In genomic region chr16:56615353-56615752, GRCh38 we compare ENCODE assay signal across 23 cellular contexts. TPM values are rescaled to one million over a fixed set of nuclear protein-coding genes. Genes with fewer than 3 reads are reported as not detected.
A peak's percentile ranks its signal among the peaks of the same experiment; 100 is the strongest.
DNase-seq lines count a peak whose midpoint lies in the region; ATAC-seq, FAIRE-seq and TF ChIP-seq lines count a peak whose summit lies in the region.
"Had no signal": no experiment of that assay in that cellular context is flagged by ENCODE, and none has a peak within 500 bp of the region (broad histone marks: within the 10 kb centered on the region; RNA-seq: fewer than 3 reads in every experiment).

No MANE protein-coding gene starts in this region.

- WGBS in A549 (ENCODE audit: missing lambda C conversion rate): 61% methylated on average over 3 of the region's 3 CpGs

- H3K27me3 Mint-ChIP-seq in activated T-helper 17 cell treated with anti-CD3 and anti-CD28 coated beads, Interleukin-2, amount 50 U/mL, for 72 hours: no peaks in the 10 kb centered on the region
- H3K27me3 Mint-ChIP-seq in activated CD8-positive, alpha-beta memory T cell treated with anti-CD3 and anti-CD28 coated beads, Interleukin-2, amount 10 ng/mL, durations not matched to agents 7 days and 5 days: peaks cover 23% of the 10 kb centered on the region
- H3K27me3 Mint-ChIP-seq: activated naive CD8-positive, alpha-beta T cell had no signal

- H3K9me3 Mint-ChIP-seq in activated T-helper 17 cell treated with anti-CD3 and anti-CD28 coated beads, Interleukin-2, amount 50 U/mL, for 72 hours: no peaks in the 10 kb centered on the region
- H3K9me3 Mint-ChIP-seq in activated CD8-positive, alpha-beta memory T cell treated with anti-CD3 and anti-CD28 coated beads, Interleukin-2, amount 10 ng/mL, durations not matched to agents 7 days and 5 days (ENCODE audit: low read depth): no peaks in the 10 kb centered on the region
- H3K9me3 Mint-ChIP-seq: activated CD4-positive, alpha-beta memory T cell treated with anti-CD3 and anti-CD28 coated beads for 36 hours; CD4-positive, alpha-beta T cell; stimulated activated effector memory CD8-positive, alpha-beta T cell treated with anti-CD3 and anti-CD28 coated beads, Interleukin-12 subunit alpha, Interleukin-12 subunit beta, amount 100 ng/mL, for 72 hours; T-helper 1 cell treated with Interleukin-12 subunit alpha and Interleukin-12 subunit beta and Interleukin-4 antibody, amounts not matched to agents 30 μg/mL and 1 μg/mL, for 36 hours had no signal

- no peak for TF ChIP-seq POLR2A in A549 (IDR thresholded peaks at IDR 0.05; ENCODE audit: low read length)

- no peak for TF ChIP-seq RAD21 in A549 (conservative IDR thresholded peaks at IDR 0.05 in 1 of 2, IDR thresholded peaks at IDR 0.05 in 1 of 2)

- peaks cover 6% of the 10 kb centered on the region for H3K36me3 Mint-ChIP-seq in activated T-helper 17 cell treated with anti-CD3 and anti-CD28 coated beads, Interleukin-2, amount 50 U/mL, for 72 hours (ENCODE audit: low read depth)
- H3K36me3 Mint-ChIP-seq in activated CD8-positive, alpha-beta memory T cell treated with anti-CD3 and anti-CD28 coated beads, Interleukin-2, amount 10 ng/mL, durations not matched to agents 7 days and 5 days: no peaks in the 10 kb centered on the region
- H3K36me3 Mint-ChIP-seq: activated CD4-positive, alpha-beta memory T cell treated with anti-CD3 and anti-CD28 coated beads for 36 hours; activated naive CD8-positive, alpha-beta T cell; stimulated activated effector memory CD8-positive, alpha-beta T cell treated with anti-CD3 and anti-CD28 coated beads, Interleukin-12 subunit alpha, Interleukin-12 subunit beta, amount 100 ng/mL, for 72 hours had no signal

- H3K4me3 ChIP-seq in A549 (no peak overlapping the region), fibroblast of pulmonary artery (replicated peaks; ENCODE audit: low read depth, low read length) (no peak overlapping the region)
- H3K4me3 ChIP-seq: body of pancreas had no signal

- CTCF ChIA-PET in A549 (lab: Yijun Ruan, JAX): interaction anchor here (4.6 to 19.7 kb wide), 2 partner anchors 9 to 30 kb away, joined by 14 to 340 read pairs; partner anchors contain the start of genes MT1A, MT1B and MT1F
- CTCF ChIA-PET in activated CD8-positive, alpha-beta memory T cell treated with anti-CD3 and anti-CD28 coated beads, Interleukin-2, amount 10 ng/mL, durations not matched to agents 7 days and 5 days (lab: Charles Lee): interaction anchor here (0.9 to 1.0 kb wide), 2 partner anchors 15 to 831 kb away, joined by 3 read pairs; no protein-coding TSS in a partner anchor

- no peak for TF ChIP-seq EP300 in A549 (IDR thresholded peaks at IDR 0.05)

- TF ChIP-seq CTCF in A549 (IDR thresholded peaks at IDR 0.05) (no peak), fibroblast of pulmonary artery (IDR thresholded peaks at IDR 0.05; ENCODE audit: low read length, missing control alignments) (no peak), GM13976 (IDR thresholded peaks at IDR 0.05; ENCODE audit: borderline replicate concordance, control extremely low read depth, extremely low read depth, insufficient read depth, missing control alignments) (no peak), D721Med (IDR thresholded peaks at IDR 0.05; ENCODE audit: insufficient read depth, missing control alignments) (no peak)

- H3K4me1 Mint-ChIP-seq in activated T-helper 17 cell treated with anti-CD3 and anti-CD28 coated beads, Interleukin-2, amount 50 U/mL, for 72 hours: peaks cover 39% of the 10 kb centered on the region
- peaks cover 59% of the 10 kb centered on the region for H3K4me1 Mint-ChIP-seq in activated CD8-positive, alpha-beta memory T cell treated with anti-CD3 and anti-CD28 coated beads, Interleukin-2, amount 10 ng/mL, durations not matched to agents 7 days and 5 days

- H3K27ac Mint-ChIP-seq in activated T-helper 17 cell treated with anti-CD3 and anti-CD28 coated beads, Interleukin-2, amount 50 U/mL, for 72 hours: peak overlapping the region; percentile 96
- H3K27ac Mint-ChIP-seq in activated CD8-positive, alpha-beta memory T cell treated with anti-CD3 and anti-CD28 coated beads, Interleukin-2, amount 10 ng/mL, durations not matched to agents 7 days and 5 days: no peak overlapping the region
- H3K27ac Mint-ChIP-seq: CD4-positive, alpha-beta T cell; stimulated activated effector memory CD8-positive, alpha-beta T cell treated with anti-CD3 and anti-CD28 coated beads, Interleukin-12 subunit alpha, Interleukin-12 subunit beta, amount 100 ng/mL, for 72 hours had no signal

- FAIRE-seq in A549 (lab: Jason Lieb, UNC) (no peak), D721Med (lab: Jason Lieb, UNC) (no peak)

- H3K4me1 ChIP-seq in A549: peaks cover 38% of the 10 kb centered on the region

- POLR2A ChIA-PET in A549 (lab: Yijun Ruan, JAX): interaction anchor here (1.4 kb wide), 1 partner anchor 9 kb away, joined by 4 read pairs; no protein-coding TSS in a partner anchor

- H3K9me3 ChIP-seq in A549: no peaks in the 10 kb centered on the region
- H3K9me3 ChIP-seq: body of pancreas had no signal

- no peak for ATAC-seq in A549
- no peak for ATAC-seq in activated T-helper 17 cell treated with anti-CD3 and anti-CD28 coated beads, Interleukin-2, amount 50 U/mL, for 72 hours (replicated peaks)
- no peak for ATAC-seq in activated CD8-positive, alpha-beta memory T cell treated with anti-CD3 and anti-CD28 coated beads, Interleukin-2, amount 10 ng/mL, durations not matched to agents 7 days and 5 days
- ATAC-seq: body of pancreas had no signal

- no peak for DNase-seq in A549 (ENCODE audit: low read depth in 1 of 2, low spot score in 1 of 2)
- DNase-seq in HT1080 (ENCODE audit: low read depth): peak; percentile 42
- DNase-seq in fibroblast of pulmonary artery (ENCODE audit: low read depth): peak; percentile 37
- DNase-seq in GM13976 (ENCODE audit: low spot score): no peak
- DNase-seq in DMS153 treated with DMSO at 0.1 percent for 48 hours (lab: John Stamatoyannopoulos, UW; ENCODE audit: unreplicated experiment): no peak
- DNase-seq in D721Med (ENCODE audit: insufficient read length, low spot score): no peak
- DNase-seq in activated CD8-positive, alpha-beta memory T cell treated with anti-CD3 and anti-CD28 coated beads, Interleukin-2, amount 10 ng/mL, durations not matched to agents 7 days and 5 days: no peak
- DNase-seq: body of pancreas; CD4-positive, alpha-beta T cell; cortex of kidney; DMS153; MV-4-11; NCI-H187 treated with DMSO at 0.1 percent for 48 hours; NCI-H510A; SHP77 had no signal

- H3K4me2 ChIP-seq in A549: peak overlapping the region; percentile 38

- H3K4me3 Mint-ChIP-seq in activated T-helper 17 cell treated with anti-CD3 and anti-CD28 coated beads, Interleukin-2, amount 50 U/mL, for 72 hours: peak overlapping the region; percentile 98
- H3K4me3 Mint-ChIP-seq in activated CD8-positive, alpha-beta memory T cell treated with anti-CD3 and anti-CD28 coated beads, Interleukin-2, amount 10 ng/mL, durations not matched to agents 7 days and 5 days: no peak overlapping the region
- H3K4me3 Mint-ChIP-seq: activated CD4-positive, alpha-beta memory T cell treated with anti-CD3 and anti-CD28 coated beads for 36 hours; CD4-positive, alpha-beta T cell; T-helper 1 cell treated with Interleukin-12 subunit alpha and Interleukin-12 subunit beta and Interleukin-4 antibody, amounts not matched to agents 30 μg/mL and 1 μg/mL, for 36 hours had no signal

- H3K27ac ChIP-seq in A549: peak overlapping the region; percentile 7 to 47; a peak in 4 of 6 replicates
- H3K27ac ChIP-seq: body of pancreas had no signal

- in situ Hi-C loops in GM13976 (cut with MboI; ENCODE audit: low sequenced_read_pairs, unreplicated experiment): no loop called here

RNA-seq across cellular contexts. Expression of gene MT2A, which starts 7.0 kb away (rescaled TPM):
- polyA plus RNA-seq in A549 (2011; rRNA removed): 39.1 and 69.4 TPM in 2 replicates
- polyA plus RNA-seq in A549 (2012; cell fraction: cytosol; rRNA removed): 156 and 189 TPM in 2 replicates
- 154 and 179 TPM in 2 replicates for polyA plus RNA-seq in A549 (2012; cell fraction: nucleus; rRNA removed)
- polyA plus RNA-seq in A549 (2017; fragmentation: RNase III; extraction: RNeasy Plus Mini Kit Qiagen cat#74134 plus additional on column Dnase treatment): 228 to 316 TPM (median 305 TPM) in 3 replicates
- 18.9 and 29.2 TPM in 2 replicates for polyA minus RNA-seq in A549 (2011; rRNA and poly(A)+ RNA removed)
- 881 and 1,822 TPM in 2 replicates for total RNA-seq in HT1080 (2014; rRNA removed; shearing (Covaris generic))
- 575 and 1,242 TPM in 2 replicates for polyA plus RNA-seq in HT1080 (2015; cell fraction: cytosol; rRNA removed)
- 327 and 398 TPM in 2 replicates for polyA plus RNA-seq in HT1080 (2015; cell fraction: nucleus; rRNA removed)
- total RNA-seq in activated T-helper 17 cell treated with anti-CD3 and anti-CD28 coated beads, Interleukin-2, amount 50 U/mL, for 72 hours: 100 to 1,000 TPM in 1 of 2 donors, 10 to 100 TPM in 1; 25.6 to 114 TPM
- 100 to 1,000 TPM; 121 to 125 TPM for total RNA-seq in activated CD8-positive, alpha-beta memory T cell treated with anti-CD3 and anti-CD28 coated beads, Interleukin-2, amount 10 ng/mL, durations not matched to agents 7 days and 5 days

RNA-seq across cellular contexts. Expression of gene MT1E, which starts 10.2 kb away (rescaled TPM):
- not detected in 2 replicates for polyA plus RNA-seq in A549 (2011; rRNA removed)
- polyA plus RNA-seq in A549 (2012; cell fraction: cytosol; rRNA removed): not detected in 2 replicates
- polyA plus RNA-seq in A549 (2012; cell fraction: nucleus; rRNA removed): not detected in 2 replicates
- polyA plus RNA-seq in A549 (2017; fragmentation: RNase III; extraction: RNeasy Plus Mini Kit Qiagen cat#74134 plus additional on column Dnase treatment): not detected in 3 replicates
- polyA minus RNA-seq in A549 (2011; rRNA and poly(A)+ RNA removed): not detected in 2 replicates
- 533 and 612 TPM in 2 replicates for total RNA-seq in HT1080 (2014; rRNA removed; shearing (Covaris generic))
- 140 and 217 TPM in 2 replicates for polyA plus RNA-seq in HT1080 (2015; cell fraction: cytosol; rRNA removed)
- polyA plus RNA-seq in HT1080 (2015; cell fraction: nucleus; rRNA removed): 61.9 and 63.0 TPM in 2 replicates
- under 1 TPM in 1 of 2 donors, not detected in 1; 0.53 TPM for total RNA-seq in activated T-helper 17 cell treated with anti-CD3 and anti-CD28 coated beads, Interleukin-2, amount 50 U/mL, for 72 hours
- 10 to 100 TPM; 41.2 to 54.1 TPM for total RNA-seq in activated CD8-positive, alpha-beta memory T cell treated with anti-CD3 and anti-CD28 coated beads, Interleukin-2, amount 10 ng/mL, durations not matched to agents 7 days and 5 days

RNA-seq across cellular contexts. Expression of gene MT1M, which starts 17.1 kb away (rescaled TPM):
- not detected in 2 replicates for polyA plus RNA-seq in A549 (2011; rRNA removed)
- not detected in 2 replicates for polyA plus RNA-seq in A549 (2012; cell fraction: cytosol; rRNA removed)
- polyA plus RNA-seq in A549 (2012; cell fraction: nucleus; rRNA removed): not detected in 2 replicates
- not detected in 3 replicates for polyA plus RNA-seq in A549 (2017; fragmentation: RNase III; extraction: RNeasy Plus Mini Kit Qiagen cat#74134 plus additional on column Dnase treatment)
- not detected in 2 replicates for polyA minus RNA-seq in A549 (2011; rRNA and poly(A)+ RNA removed)
- total RNA-seq in HT1080 (2014; rRNA removed; shearing (Covaris generic)): not detected in 2 replicates
- polyA plus RNA-seq in HT1080 (2015; cell fraction: cytosol; rRNA removed): not detected in 2 replicates
- not detected in 2 replicates for polyA plus RNA-seq in HT1080 (2015; cell fraction: nucleus; rRNA removed)
- not detected for total RNA-seq in activated T-helper 17 cell treated with anti-CD3 and anti-CD28 coated beads, Interleukin-2, amount 50 U/mL, for 72 hours
- total RNA-seq in activated CD8-positive, alpha-beta memory T cell treated with anti-CD3 and anti-CD28 coated beads, Interleukin-2, amount 10 ng/mL, durations not matched to agents 7 days and 5 days: not detected
- total RNA-seq: activated CD4-positive, alpha-beta memory T cell treated with anti-CD3 and anti-CD28 coated beads for 36 hours; CD4-positive, alpha-beta T cell; glomerular endothelial cell had no signal

RNA-seq across cellular contexts. Expression of gene MT1A, which starts 23.1 kb away (rescaled TPM):
- polyA plus RNA-seq in A549 (2011; rRNA removed): 5.3 and 8.0 TPM in 2 replicates
- polyA plus RNA-seq in A549 (2012; cell fraction: cytosol; rRNA removed): 41.6 and 45.1 TPM in 2 replicates
- 30.4 and 34.7 TPM in 2 replicates for polyA plus RNA-seq in A549 (2012; cell fraction: nucleus; rRNA removed)
- 12.8 to 16.9 TPM (median 14.1 TPM) in 3 replicates for polyA plus RNA-seq in A549 (2017; fragmentation: RNase III; extraction: RNeasy Plus Mini Kit Qiagen cat#74134 plus additional on column Dnase treatment)
- 6.5 and 11.2 TPM in 2 replicates for polyA minus RNA-seq in A549 (2011; rRNA and poly(A)+ RNA removed)
- not detected in 2 replicates for total RNA-seq in HT1080 (2014; rRNA removed; shearing (Covaris generic))
- polyA plus RNA-seq in HT1080 (2015; cell fraction: cytosol; rRNA removed): 0.50 TPM in 1 of 2 replicates, not detected in the other
- not detected in 2 replicates for polyA plus RNA-seq in HT1080 (2015; cell fraction: nucleus; rRNA removed)
- total RNA-seq in activated T-helper 17 cell treated with anti-CD3 and anti-CD28 coated beads, Interleukin-2, amount 50 U/mL, for 72 hours: 1 to 10 TPM; 1.5 to 6.5 TPM
- total RNA-seq in activated CD8-positive, alpha-beta memory T cell treated with anti-CD3 and anti-CD28 coated beads, Interleukin-2, amount 10 ng/mL, durations not matched to agents 7 days and 5 days: under 1 TPM in 1 of 2 experiments, not detected in 1; 0.91 TPM
- total RNA-seq: CD4-positive, alpha-beta T cell; glomerular endothelial cell; temporal lobe had no signal

RNA-seq across cellular contexts. Expression of gene MT3, which starts 26.0 kb away (rescaled TPM):
- polyA plus RNA-seq in A549 (2011; rRNA removed): 0.16 and 0.24 TPM in 2 replicates
- polyA plus RNA-seq in A549 (2012; cell fraction: cytosol; rRNA removed): 0.11 TPM in 1 of 2 replicates, not detected in the other
- polyA plus RNA-seq in A549 (2012; cell fraction: nucleus; rRNA removed): not detected in 2 replicates
- 0.21 TPM in 1 of 3 replicates, not detected in the others for polyA plus RNA-seq in A549 (2017; fragmentation: RNase III; extraction: RNeasy Plus Mini Kit Qiagen cat#74134 plus additional on column Dnase treatment)
- polyA minus RNA-seq in A549 (2011; rRNA and poly(A)+ RNA removed): not detected in 2 replicates
- not detected in 2 replicates for total RNA-seq in HT1080 (2014; rRNA removed; shearing (Covaris generic))
- not detected in 2 replicates for polyA plus RNA-seq in HT1080 (2015; cell fraction: cytosol; rRNA removed)
- not detected in 2 replicates for polyA plus RNA-seq in HT1080 (2015; cell fraction: nucleus; rRNA removed)
- total RNA-seq in activated T-helper 17 cell treated with anti-CD3 and anti-CD28 coated beads, Interleukin-2, amount 50 U/mL, for 72 hours: 10 to 100 TPM in 1 of 2 donors, 1 to 10 TPM in 1; 3.0 to 73.8 TPM
- 1 to 10 TPM in 1 of 2 experiments, not detected in 1; 3.6 TPM for total RNA-seq in activated CD8-positive, alpha-beta memory T cell treated with anti-CD3 and anti-CD28 coated beads, Interleukin-2, amount 10 ng/mL, durations not matched to agents 7 days and 5 days
- total RNA-seq: body of pancreas, glomerular endothelial cell, liver had no signal
- polyA plus RNA-seq: liver had no signal

Comparison
In these comparisons a context has a peak if more than half of its experiments do, and no peak if none do; other contexts are left out.
1. DNase-seq: peak in HT1080 (single experiment) and fibroblast of pulmonary artery (single experiment); none in A549 (0 of 2), GM13976 (single experiment), DMS153 treated with DMSO at 0.1 percent for 48 hours (single experiment), D721Med (single experiment) and activated CD8-positive, alpha-beta memory T cell treated with anti-CD3 and anti-CD28 coated beads, Interleukin-2, amount 10 ng/mL, durations not matched to agents 7 days and 5 days (single experiment).
2. RNA of gene MT1E, which starts 10.2 kb away (total RNA-seq): 533 to 612 TPM in HT1080 and 41.2 to 54.1 TPM in activated CD8-positive, alpha-beta memory T cell treated with anti-CD3 and anti-CD28 coated beads, Interleukin-2, amount 10 ng/mL, durations not matched to agents 7 days and 5 days; 0.53 TPM in activated T-helper 17 cell treated with anti-CD3 and anti-CD28 coated beads, Interleukin-2, amount 50 U/mL, for 72 hours; every median in the first group is over 10 times any median in the second.